ENCODE assay signal across 1 cellular context in the genomic region with DNA sequence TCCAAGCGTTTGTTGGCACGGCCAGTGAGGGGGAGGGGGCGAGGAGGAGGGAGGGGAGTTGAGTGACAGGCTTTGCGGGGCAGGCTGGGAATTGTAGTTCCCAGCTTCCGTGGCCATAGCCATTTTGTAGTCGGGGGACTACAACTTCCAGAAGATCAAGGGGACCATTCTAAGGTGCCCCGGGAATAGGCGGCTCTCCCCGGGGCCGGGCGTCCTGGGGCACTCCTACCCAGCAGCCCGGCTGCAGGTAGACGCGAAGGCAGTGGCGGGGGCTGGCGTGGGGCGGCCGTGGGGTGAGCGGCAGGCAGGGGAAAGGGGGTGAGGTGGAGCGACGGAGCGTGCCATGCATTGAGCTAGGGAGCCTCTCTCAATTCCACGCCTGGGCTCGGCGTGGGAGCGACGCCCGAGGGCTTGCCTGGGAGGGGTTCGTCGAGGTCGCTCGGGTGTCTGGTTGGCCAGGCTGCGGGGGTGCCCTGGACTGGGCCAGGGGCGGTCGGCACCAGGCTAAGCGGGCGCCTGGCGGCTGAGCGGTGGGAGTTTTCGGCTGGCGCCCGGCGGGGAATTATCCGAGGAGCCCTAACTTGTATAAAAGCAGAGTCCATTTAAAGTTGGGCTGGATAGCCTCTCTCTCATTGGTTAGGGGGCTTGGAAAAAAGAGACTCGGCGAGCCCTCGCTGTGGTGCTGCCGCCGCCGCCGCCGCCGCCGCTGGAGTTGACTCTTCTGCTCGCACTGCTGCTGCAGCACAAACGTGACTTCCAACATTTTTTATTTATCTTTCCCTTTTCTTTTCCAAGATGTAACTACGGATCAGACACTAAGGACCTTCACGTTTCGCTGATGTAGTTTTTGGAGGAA.
TF ChIP-seq lines count a peak whose summit lies in the region.

A gene (plus strand): TSS at position 709 of the 856 bp plus-strand sequence. CDS start 471 bp downstream, outside the sequence.

TF ChIP-seq in HepG2, 621 proteins besides CTCF, POLR2A, EP300 and RAD21 (continued from another document and continues in another):
- TF ChIP-seq RXRB (CRISPR knock-in tag; IDR thresholded peaks at IDR 0.05; ENCODE audit: borderline replicate concordance) (peak; percentile 20; the same call in 1 of the 2 replicates), HDAC2 (CRISPR knock-in tag; IDR thresholded peaks at IDR 0.05) (peak; percentile 55), DR1 (CRISPR knock-in tag; IDR thresholded peaks at IDR 0.05) (no peak), ZNF530 (CRISPR knock-in tag; IDR thresholded peaks at IDR 0.05; ENCODE audit: low read depth) (peak; percentile 30; the same call in 1 of the 2 replicates), CAMTA2 (CRISPR knock-in tag; IDR thresholded peaks at IDR 0.05; ENCODE audit: borderline replicate concordance) (no peak), ZNF263 (CRISPR knock-in tag; IDR thresholded peaks at IDR 0.05) (no peak; the same call in 1 of the 2 replicates), ZNF652 (CRISPR knock-in tag; IDR thresholded peaks at IDR 0.05; ENCODE audit: borderline replicate concordance, low read depth) (no peak), CCAR2 (optimal IDR thresholded peaks at IDR 0.05; ENCODE audit: low read depth, low read length) (no peak), ZNF44 (CRISPR knock-in tag; IDR thresholded peaks at IDR 0.05) (no peak), TAF1 (CRISPR knock-in tag; IDR thresholded peaks at IDR 0.05) (peak; percentile 69), PITX1 (CRISPR knock-in tag; IDR thresholded peaks at IDR 0.05) (peak; percentile 44; the same call in 1 of the 2 replicates), ZNF383 (CRISPR knock-in tag; IDR thresholded peaks at IDR 0.05; ENCODE audit: borderline replicate concordance) (peak; percentile 91; the same call in 1 of the 2 replicates), MED13 (CRISPR knock-in tag; IDR thresholded peaks at IDR 0.05) (peak; percentile 51; the same call in 1 of the 2 replicates), SIN3A (IDR thresholded peaks at IDR 0.05; ENCODE audit: borderline replicate concordance, low read depth, low read length) (peak; percentile 52; the same call in 1 of the 2 replicates), ZBTB3 (CRISPR knock-in tag; IDR thresholded peaks at IDR 0.05; ENCODE audit: borderline replicate concordance, low read depth) (peak; percentile 75; the same call in 1 of the 2 replicates), ZKSCAN1 (IDR thresholded peaks at IDR 0.05; ENCODE audit: low read length) (no peak), ZFP41 (CRISPR knock-in tag; IDR thresholded peaks at IDR 0.05; ENCODE audit: borderline replicate concordance) (no peak)
- TF ChIP-seq, protein P1, sequence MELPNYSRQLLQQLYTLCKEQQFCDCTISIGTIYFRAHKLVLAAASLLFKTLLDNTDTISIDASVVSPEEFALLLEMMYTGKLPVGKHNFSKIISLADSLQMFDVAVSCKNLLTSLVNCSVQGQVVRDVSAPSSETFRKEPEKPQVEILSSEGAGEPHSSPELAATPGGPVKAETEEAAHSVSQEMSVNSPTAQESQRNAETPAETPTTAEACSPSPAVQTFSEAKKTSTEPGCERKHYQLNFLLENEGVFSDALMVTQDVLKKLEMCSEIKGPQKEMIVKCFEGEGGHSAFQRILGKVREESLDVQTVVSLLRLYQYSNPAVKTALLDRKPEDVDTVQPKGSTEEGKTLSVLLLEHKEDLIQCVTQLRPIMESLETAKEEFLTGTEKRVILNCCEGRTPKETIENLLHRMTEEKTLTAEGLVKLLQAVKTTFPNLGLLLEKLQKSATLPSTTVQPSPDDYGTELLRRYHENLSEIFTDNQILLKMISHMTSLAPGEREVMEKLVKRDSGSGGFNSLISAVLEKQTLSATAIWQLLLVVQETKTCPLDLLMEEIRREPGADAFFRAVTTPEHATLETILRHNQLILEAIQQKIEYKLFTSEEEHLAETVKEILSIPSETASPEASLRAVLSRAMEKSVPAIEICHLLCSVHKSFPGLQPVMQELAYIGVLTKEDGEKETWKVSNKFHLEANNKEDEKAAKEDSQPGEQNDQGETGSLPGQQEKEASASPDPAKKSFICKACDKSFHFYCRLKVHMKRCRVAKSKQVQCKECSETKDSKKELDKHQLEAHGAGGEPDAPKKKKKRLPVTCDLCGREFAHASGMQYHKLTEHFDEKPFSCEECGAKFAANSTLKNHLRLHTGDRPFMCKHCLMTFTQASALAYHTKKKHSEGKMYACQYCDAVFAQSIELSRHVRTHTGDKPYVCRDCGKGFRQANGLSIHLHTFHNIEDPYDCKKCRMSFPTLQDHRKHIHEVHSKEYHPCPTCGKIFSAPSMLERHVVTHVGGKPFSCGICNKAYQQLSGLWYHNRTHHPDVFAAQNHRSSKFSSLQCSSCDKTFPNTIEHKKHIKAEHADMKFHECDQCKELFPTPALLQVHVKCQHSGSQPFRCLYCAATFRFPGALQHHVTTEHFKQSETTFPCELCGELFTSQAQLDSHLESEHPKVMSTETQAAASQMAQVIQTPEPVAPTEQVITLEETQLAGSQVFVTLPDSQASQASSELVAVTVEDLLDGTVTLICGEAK (IDR thresholded peaks at IDR 0.05), result no peak
- TF ChIP-seq, protein P1 (CRISPR knock-in tag; IDR thresholded peaks at IDR 0.05), result no peak; the same call in 1 of the 2 replicates
- TF ChIP-seq, protein P2, sequence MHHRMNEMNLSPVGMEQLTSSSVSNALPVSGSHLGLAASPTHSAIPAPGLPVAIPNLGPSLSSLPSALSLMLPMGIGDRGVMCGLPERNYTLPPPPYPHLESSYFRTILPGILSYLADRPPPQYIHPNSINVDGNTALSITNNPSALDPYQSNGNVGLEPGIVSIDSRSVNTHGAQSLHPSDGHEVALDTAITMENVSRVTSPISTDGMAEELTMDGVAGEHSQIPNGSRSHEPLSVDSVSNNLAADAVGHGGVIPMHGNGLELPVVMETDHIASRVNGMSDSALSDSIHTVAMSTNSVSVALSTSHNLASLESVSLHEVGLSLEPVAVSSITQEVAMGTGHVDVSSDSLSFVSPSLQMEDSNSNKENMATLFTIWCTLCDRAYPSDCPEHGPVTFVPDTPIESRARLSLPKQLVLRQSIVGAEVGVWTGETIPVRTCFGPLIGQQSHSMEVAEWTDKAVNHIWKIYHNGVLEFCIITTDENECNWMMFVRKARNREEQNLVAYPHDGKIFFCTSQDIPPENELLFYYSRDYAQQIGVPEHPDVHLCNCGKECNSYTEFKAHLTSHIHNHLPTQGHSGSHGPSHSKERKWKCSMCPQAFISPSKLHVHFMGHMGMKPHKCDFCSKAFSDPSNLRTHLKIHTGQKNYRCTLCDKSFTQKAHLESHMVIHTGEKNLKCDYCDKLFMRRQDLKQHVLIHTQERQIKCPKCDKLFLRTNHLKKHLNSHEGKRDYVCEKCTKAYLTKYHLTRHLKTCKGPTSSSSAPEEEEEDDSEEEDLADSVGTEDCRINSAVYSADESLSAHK (CRISPR knock-in tag; IDR thresholded peaks at IDR 0.05; ENCODE audit: borderline replicate concordance), result no peak
- TF ChIP-seq, protein P3, sequence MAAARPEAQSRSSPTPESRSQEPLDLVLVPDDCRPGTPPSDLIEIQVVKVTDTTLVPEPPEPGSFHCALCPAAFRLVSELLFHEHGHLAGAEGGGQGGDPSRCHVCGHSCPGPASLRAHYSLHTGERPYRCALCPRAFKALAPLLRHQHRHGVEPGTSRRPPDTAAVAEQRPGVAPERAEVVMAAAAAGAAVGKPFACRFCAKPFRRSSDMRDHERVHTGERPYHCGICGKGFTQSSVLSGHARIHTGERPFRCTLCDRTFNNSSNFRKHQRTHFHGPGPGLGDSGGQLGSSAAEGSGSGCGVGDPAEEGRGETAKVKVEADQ (CRISPR knock-in tag; IDR thresholded peaks at IDR 0.05; ENCODE audit: borderline replicate concordance), result no peak
- TF ChIP-seq, protein P4, sequence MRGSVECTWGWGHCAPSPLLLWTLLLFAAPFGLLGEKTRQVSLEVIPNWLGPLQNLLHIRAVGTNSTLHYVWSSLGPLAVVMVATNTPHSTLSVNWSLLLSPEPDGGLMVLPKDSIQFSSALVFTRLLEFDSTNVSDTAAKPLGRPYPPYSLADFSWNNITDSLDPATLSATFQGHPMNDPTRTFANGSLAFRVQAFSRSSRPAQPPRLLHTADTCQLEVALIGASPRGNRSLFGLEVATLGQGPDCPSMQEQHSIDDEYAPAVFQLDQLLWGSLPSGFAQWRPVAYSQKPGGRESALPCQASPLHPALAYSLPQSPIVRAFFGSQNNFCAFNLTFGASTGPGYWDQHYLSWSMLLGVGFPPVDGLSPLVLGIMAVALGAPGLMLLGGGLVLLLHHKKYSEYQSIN (CRISPR knock-in tag; IDR thresholded peaks at IDR 0.05; ENCODE audit: borderline replicate concordance), result no peak
- TF ChIP-seq, protein P5, sequence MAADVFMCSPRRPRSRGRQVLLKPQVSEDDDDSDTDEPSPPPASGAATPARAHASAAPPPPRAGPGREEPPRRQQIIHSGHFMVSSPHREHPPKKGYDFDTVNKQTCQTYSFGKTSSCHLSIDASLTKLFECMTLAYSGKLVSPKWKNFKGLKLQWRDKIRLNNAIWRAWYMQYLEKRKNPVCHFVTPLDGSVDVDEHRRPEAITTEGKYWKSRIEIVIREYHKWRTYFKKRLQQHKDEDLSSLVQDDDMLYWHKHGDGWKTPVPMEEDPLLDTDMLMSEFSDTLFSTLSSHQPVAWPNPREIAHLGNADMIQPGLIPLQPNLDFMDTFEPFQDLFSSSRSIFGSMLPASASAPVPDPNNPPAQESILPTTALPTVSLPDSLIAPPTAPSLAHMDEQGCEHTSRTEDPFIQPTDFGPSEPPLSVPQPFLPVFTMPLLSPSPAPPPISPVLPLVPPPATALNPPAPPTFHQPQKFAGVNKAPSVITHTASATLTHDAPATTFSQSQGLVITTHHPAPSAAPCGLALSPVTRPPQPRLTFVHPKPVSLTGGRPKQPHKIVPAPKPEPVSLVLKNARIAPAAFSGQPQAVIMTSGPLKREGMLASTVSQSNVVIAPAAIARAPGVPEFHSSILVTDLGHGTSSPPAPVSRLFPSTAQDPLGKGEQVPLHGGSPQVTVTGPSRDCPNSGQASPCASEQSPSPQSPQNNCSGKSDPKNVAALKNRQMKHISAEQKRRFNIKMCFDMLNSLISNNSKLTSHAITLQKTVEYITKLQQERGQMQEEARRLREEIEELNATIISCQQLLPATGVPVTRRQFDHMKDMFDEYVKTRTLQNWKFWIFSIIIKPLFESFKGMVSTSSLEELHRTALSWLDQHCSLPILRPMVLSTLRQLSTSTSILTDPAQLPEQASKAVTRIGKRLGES (CRISPR knock-in tag; IDR thresholded peaks at IDR 0.05; ENCODE audit: borderline replicate concordance), result no peak
- TF ChIP-seq, protein P6, sequence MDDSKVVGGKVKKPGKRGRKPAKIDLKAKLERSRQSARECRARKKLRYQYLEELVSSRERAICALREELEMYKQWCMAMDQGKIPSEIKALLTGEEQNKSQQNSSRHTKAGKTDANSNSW (CRISPR knock-in tag; IDR thresholded peaks at IDR 0.05; ENCODE audit: borderline replicate concordance), result 0 out of 2 replicates have a peak, but pooled peaks have one; percentile 32
- TF ChIP-seq, protein P7, sequence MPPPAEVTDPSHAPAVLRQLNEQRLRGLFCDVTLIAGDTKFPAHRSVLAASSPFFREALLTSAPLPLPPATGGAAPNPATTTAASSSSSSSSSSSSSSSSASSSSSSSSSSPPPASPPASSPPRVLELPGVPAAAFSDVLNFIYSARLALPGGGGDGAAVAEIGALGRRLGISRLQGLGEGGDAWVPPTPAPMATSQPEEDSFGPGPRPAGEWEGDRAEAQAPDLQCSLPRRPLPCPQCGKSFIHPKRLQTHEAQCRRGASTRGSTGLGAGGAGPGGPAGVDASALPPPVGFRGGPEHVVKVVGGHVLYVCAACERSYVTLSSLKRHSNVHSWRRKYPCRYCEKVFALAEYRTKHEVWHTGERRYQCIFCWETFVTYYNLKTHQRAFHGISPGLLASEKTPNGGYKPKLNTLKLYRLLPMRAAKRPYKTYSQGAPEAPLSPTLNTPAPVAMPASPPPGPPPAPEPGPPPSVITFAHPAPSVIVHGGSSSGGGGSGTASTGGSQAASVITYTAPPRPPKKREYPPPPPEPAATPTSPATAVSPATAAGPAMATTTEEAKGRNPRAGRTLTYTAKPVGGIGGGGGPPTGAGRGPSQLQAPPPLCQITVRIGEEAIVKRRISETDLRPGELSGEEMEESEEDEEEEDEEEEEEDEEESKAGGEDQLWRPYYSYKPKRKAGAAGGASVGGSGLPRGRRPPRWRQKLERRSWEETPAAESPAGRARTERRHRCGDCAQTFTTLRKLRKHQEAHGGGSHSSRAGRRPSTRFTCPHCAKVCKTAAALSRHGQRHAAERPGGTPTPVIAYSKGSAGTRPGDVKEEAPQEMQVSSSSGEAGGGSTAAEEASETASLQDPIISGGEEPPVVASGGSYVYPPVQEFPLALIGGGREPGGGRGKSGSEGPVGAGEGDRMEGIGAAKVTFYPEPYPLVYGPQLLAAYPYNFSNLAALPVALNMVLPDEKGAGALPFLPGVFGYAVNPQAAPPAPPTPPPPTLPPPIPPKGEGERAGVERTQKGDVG (CRISPR knock-in tag; IDR thresholded peaks at IDR 0.05; ENCODE audit: borderline replicate concordance), result no peak
- TF ChIP-seq, protein P8, sequence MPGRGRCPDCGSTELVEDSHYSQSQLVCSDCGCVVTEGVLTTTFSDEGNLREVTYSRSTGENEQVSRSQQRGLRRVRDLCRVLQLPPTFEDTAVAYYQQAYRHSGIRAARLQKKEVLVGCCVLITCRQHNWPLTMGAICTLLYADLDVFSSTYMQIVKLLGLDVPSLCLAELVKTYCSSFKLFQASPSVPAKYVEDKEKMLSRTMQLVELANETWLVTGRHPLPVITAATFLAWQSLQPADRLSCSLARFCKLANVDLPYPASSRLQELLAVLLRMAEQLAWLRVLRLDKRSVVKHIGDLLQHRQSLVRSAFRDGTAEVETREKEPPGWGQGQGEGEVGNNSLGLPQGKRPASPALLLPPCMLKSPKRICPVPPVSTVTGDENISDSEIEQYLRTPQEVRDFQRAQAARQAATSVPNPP (CRISPR knock-in tag; IDR thresholded peaks at IDR 0.05), result no peak
